ENCODE assay signal across 8 cellular contexts in genomic region chr5:175517824-175518450, GRCh38. TPM values are rescaled to one million over a fixed set of nuclear protein-coding genes. Genes with fewer than 3 reads are reported as not detected.
A peak's percentile ranks its signal among the peaks of the same experiment; 100 is the strongest.
DNase-seq lines count a peak whose midpoint lies in the region; ATAC-seq lines count a peak whose summit lies in the region.

No MANE protein-coding gene starts in this region.

- no peak overlapping the region for H3K4me2 ChIP-seq in trophoblast cell (ENCODE audit: low read length)

- no peak overlapping the region for H2AK5ac ChIP-seq in trophoblast cell (ENCODE audit: low read length)

- H3K18ac ChIP-seq in trophoblast cell (ENCODE audit: low read length): no peak overlapping the region

- DNase-seq in AG08395 (ENCODE audit: low spot score) (peak; percentile 7), T-helper 2 cell (peak in 3 of 5 experiments; percentile 19 to 80 (median 76)), trophoblast cell (peak in 1 of 2 donors; percentile 42), HuH-7 (ENCODE audit: low spot score) (no peak), globus pallidus (ENCODE audit: low spot score) (no peak), retina (no peak)
- peak; percentile 70 to 87 for DNase-seq in activated naive CD4-positive, alpha-beta T cell treated with anti-CD3 and anti-CD28 coated beads, Interleukin-2, amount 50 U/mL, for 72 hours (ENCODE audit: low spot score in 2 of 2)

- H3K4ac ChIP-seq in trophoblast cell (ENCODE audit: low read depth, low read length): no peak overlapping the region

- no peak overlapping the region for H4K8ac ChIP-seq in trophoblast cell (ENCODE audit: low read depth, low read length)

- H3K14ac ChIP-seq in trophoblast cell (ENCODE audit: low read length): no peak overlapping the region

- peaks cover 1% of the 10 kb centered on the region for H3K9me3 ChIP-seq in trophoblast cell (ENCODE audit: insufficient read depth, low read depth, low read length)

- no peak overlapping the region for H2AFZ ChIP-seq in trophoblast cell (ENCODE audit: insufficient read depth, low read length, poor library complexity)

- H4K12ac ChIP-seq in trophoblast cell (ENCODE audit: low read depth, low read length): no peak overlapping the region

- peaks cover 8 to 14% of the 10 kb centered on the region in 2 donors for H3K9me3 Mint-ChIP-seq in activated naive CD4-positive, alpha-beta T cell treated with anti-CD3 and anti-CD28 coated beads, Interleukin-2, amount 50 U/mL, for 72 hours

- no peak overlapping the region for H3K4me3 ChIP-seq in trophoblast cell (ENCODE audit: low read depth, low read length)

- H3K36me3 Mint-ChIP-seq in activated naive CD4-positive, alpha-beta T cell treated with anti-CD3 and anti-CD28 coated beads, Interleukin-2, amount 50 U/mL, for 72 hours: peaks cover 53 to 97% of the 10 kb centered on the region in 2 donors

- H3K9ac ChIP-seq in trophoblast cell (ENCODE audit: low read length): no peak overlapping the region

- no peak overlapping the region for H4K91ac ChIP-seq in trophoblast cell (ENCODE audit: low read depth, low read length)

- peak overlapping the region; percentile 98 to 99 for H3K27ac Mint-ChIP-seq in activated naive CD4-positive, alpha-beta T cell treated with anti-CD3 and anti-CD28 coated beads, Interleukin-2, amount 50 U/mL, for 72 hours

- no CpG with 5 or more reads among the region's 7 CpGs for WGBS in trophoblast cell (ENCODE audit: extremely low coverage, insufficient coverage, insufficient read length)

- peaks cover 3 to 8% of the 10 kb centered on the region in 2 experiments for H3K4me1 ChIP-seq in trophoblast cell (ENCODE audit: control insufficient read depth in 1 of 2, insufficient read depth in 2 of 2, low read length in 2 of 2)

- peaks cover 3% of the 10 kb centered on the region for H3K79me1 ChIP-seq in trophoblast cell (ENCODE audit: low read length)

- H3K23ac ChIP-seq in trophoblast cell (ENCODE audit: low read length): no peak overlapping the region

- no peak overlapping the region for H2BK120ac ChIP-seq in trophoblast cell (ENCODE audit: insufficient read depth, low read length, poor library complexity)

- peak overlapping the region; percentile 29 for H2BK12ac ChIP-seq in trophoblast cell (ENCODE audit: low read length)

- peak overlapping the region; percentile 52 for H3K27ac ChIP-seq in trophoblast cell (ENCODE audit: low read depth, low read length)

- ATAC-seq in activated naive CD4-positive, alpha-beta T cell treated with anti-CD3 and anti-CD28 coated beads, Interleukin-2, amount 50 U/mL, for 72 hours: peak; percentile 69 to 72
- no peak for ATAC-seq in HG03460 (IDR thresholded peaks at IDR 0.05; ENCODE audit: unreplicated experiment)

- no peaks in the 10 kb centered on the region for H3K79me2 ChIP-seq in trophoblast cell (ENCODE audit: control insufficient read depth, insufficient read depth, low read length, poor library complexity)

- peaks cover 29 to 45% of the 10 kb centered on the region in 2 experiments for H3K36me3 ChIP-seq in trophoblast cell (ENCODE audit: control insufficient read depth in 1 of 2, insufficient read depth in 2 of 2, low read length in 2 of 2)

- H3K27me3 ChIP-seq in trophoblast cell (ENCODE audit: insufficient read depth, low read length): no peaks in the 10 kb centered on the region

- H2BK5ac ChIP-seq in trophoblast cell (ENCODE audit: low read depth, low read length, poor library complexity): peak overlapping the region; percentile 12

RNA-seq across cellular contexts. Expression of gene SFXN1, which starts 39.6 kb away (rescaled TPM):
- 100 to 1,000 TPM; 320 to 351 TPM for total RNA-seq in activated naive CD4-positive, alpha-beta T cell treated with anti-CD3 and anti-CD28 coated beads, Interleukin-2, amount 50 U/mL, for 72 hours
- polyA plus RNA-seq in trophoblast cell (2013): 51.7 and 53.8 TPM in 2 replicates

Comparison
In these comparisons a context has a peak if more than half of its experiments do, and no peak if none do; other contexts are left out.
1. DNase-seq: peak in AG08395 (single experiment), T-helper 2 cell (3 of 5) and activated naive CD4-positive, alpha-beta T cell treated with anti-CD3 and anti-CD28 coated beads, Interleukin-2, amount 50 U/mL, for 72 hours (2 of 2); none in HuH-7 (single experiment), globus pallidus (single experiment) and retina (single experiment).